Comparison of ENCODE assay signal across 8 cellular contexts in genomic region chr5:84384604-84385575, GRCh38. TPM values are rescaled to one million over a fixed set of nuclear protein-coding genes. Genes with fewer than 3 reads are reported as not detected.
A peak's percentile ranks its signal among the peaks of the same experiment; 100 is the strongest.
DNase-seq lines count a peak whose midpoint lies in the region; ATAC-seq, FAIRE-seq and TF ChIP-seq lines count a peak whose summit lies in the region.

A gene with protein sequence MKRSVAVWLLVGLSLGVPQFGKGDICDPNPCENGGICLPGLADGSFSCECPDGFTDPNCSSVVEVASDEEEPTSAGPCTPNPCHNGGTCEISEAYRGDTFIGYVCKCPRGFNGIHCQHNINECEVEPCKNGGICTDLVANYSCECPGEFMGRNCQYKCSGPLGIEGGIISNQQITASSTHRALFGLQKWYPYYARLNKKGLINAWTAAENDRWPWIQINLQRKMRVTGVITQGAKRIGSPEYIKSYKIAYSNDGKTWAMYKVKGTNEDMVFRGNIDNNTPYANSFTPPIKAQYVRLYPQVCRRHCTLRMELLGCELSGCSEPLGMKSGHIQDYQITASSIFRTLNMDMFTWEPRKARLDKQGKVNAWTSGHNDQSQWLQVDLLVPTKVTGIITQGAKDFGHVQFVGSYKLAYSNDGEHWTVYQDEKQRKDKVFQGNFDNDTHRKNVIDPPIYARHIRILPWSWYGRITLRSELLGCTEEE (minus strand): TSS chr5:84384880. CDS start chr5:84384374, 506 bp downstream.

- peaks cover 56% of the 10 kb centered on the region for H3K27me3 Mint-ChIP-seq in activated naive CD8-positive, alpha-beta T cell treated with anti-CD3 and anti-CD28 coated beads for 36 hours
- H3K27me3 Mint-ChIP-seq in activated naive CD8-positive, alpha-beta T cell treated with anti-CD3 and anti-CD28 coated beads, Interleukin-2, amount 50 U/mL, for 24 hours, result peaks cover 50% of the 10 kb centered on the region
- no peaks in the 10 kb centered on the region for H3K27me3 Mint-ChIP-seq in astrocyte (ENCODE audit: low read depth, unreplicated experiment)

- peak within 1 kb of the TSS; percentile 98 for H3K9ac ChIP-seq in astrocyte (ENCODE audit: low read length)

- H3K4me3 Mint-ChIP-seq in activated naive CD8-positive, alpha-beta T cell treated with anti-CD3 and anti-CD28 coated beads for 36 hours, result no peak within 1 kb of the TSS
- H3K4me3 Mint-ChIP-seq in activated naive CD8-positive, alpha-beta T cell treated with anti-CD3 and anti-CD28 coated beads, Interleukin-2, amount 50 U/mL, for 24 hours, result no peak within 1 kb of the TSS
- peak within 1 kb of the TSS; percentile 95 for H3K4me3 Mint-ChIP-seq in astrocyte (ENCODE audit: unreplicated experiment)

- H4K20me1 ChIP-seq in astrocyte (ENCODE audit: insufficient read depth, low read length), result no peaks in the 10 kb centered on the region

- TF ChIP-seq CTCF in astrocyte (IDR thresholded peaks at IDR 0.05; ENCODE audit: insufficient read depth, low read depth, low read length) (no peak), D721Med (IDR thresholded peaks at IDR 0.05; ENCODE audit: insufficient read depth, missing control alignments) (no peak)

- ATAC-seq in activated naive CD8-positive, alpha-beta T cell treated with anti-CD3 and anti-CD28 coated beads, Interleukin-2, amount 50 U/mL, for 24 hours, result no peak
- no peak for ATAC-seq in GM19328 (IDR thresholded peaks at IDR 0.05; ENCODE audit: unreplicated experiment)
- ATAC-seq in GM19397 (IDR thresholded peaks at IDR 0.05; ENCODE audit: unreplicated experiment), result no peak

- H3K27me3 ChIP-seq in astrocyte (ENCODE audit: insufficient read depth, low read length), result no peaks in the 10 kb centered on the region

- peaks cover 3% of the 10 kb centered on the region for H3K36me3 ChIP-seq in astrocyte (ENCODE audit: insufficient read depth, low read length)

- peak within 1 kb of the TSS; percentile 77 for H2AFZ ChIP-seq in astrocyte (ENCODE audit: low read depth, low read length)

- peaks cover 71% of the 10 kb centered on the region for H3K79me2 ChIP-seq in astrocyte (ENCODE audit: insufficient read depth, low read length)

- peak within 1 kb of the TSS; percentile 76 for H3K4me3 ChIP-seq in astrocyte (ENCODE audit: insufficient read depth, low read depth, low read length)

- FAIRE-seq in astrocyte (lab: Jason Lieb, UNC) (no peak), D721Med (lab: Jason Lieb, UNC) (no peak)

- peaks cover 14% of the 10 kb centered on the region for H3K4me1 ChIP-seq in astrocyte (ENCODE audit: insufficient read depth, low read length)

- H3K27ac ChIP-seq in astrocyte (ENCODE audit: low read depth, low read length), result peak within 1 kb of the TSS; percentile 92

- peak; percentile 2 for DNase-seq in activated naive CD8-positive, alpha-beta T cell treated with anti-CD3 and anti-CD28 coated beads for 36 hours
- no peak for DNase-seq in activated naive CD8-positive, alpha-beta T cell treated with anti-CD3 and anti-CD28 coated beads, Interleukin-2, amount 50 U/mL, for 24 hours
- DNase-seq in astrocyte (ENCODE audit: low read depth) (peak; percentile 53), hippocampal formation (lab: John Stamatoyannopoulos, UW) (peak; percentile 78 to 84), putamen (ENCODE audit: low spot score) (peak; percentile 85), D721Med (ENCODE audit: insufficient read length, low spot score) (no peak)

- no peak within 1 kb of the TSS for H3K27ac Mint-ChIP-seq in activated naive CD8-positive, alpha-beta T cell treated with anti-CD3 and anti-CD28 coated beads for 36 hours
- H3K27ac Mint-ChIP-seq in activated naive CD8-positive, alpha-beta T cell treated with anti-CD3 and anti-CD28 coated beads, Interleukin-2, amount 50 U/mL, for 24 hours, result no peak within 1 kb of the TSS
- peak within 1 kb of the TSS; percentile 96 for H3K27ac Mint-ChIP-seq in astrocyte (ENCODE audit: unreplicated experiment)

- no peaks in the 10 kb centered on the region for H3K9me3 ChIP-seq in astrocyte (ENCODE audit: insufficient read depth, low read depth, low read length)

- no peaks in the 10 kb centered on the region for H3K9me3 Mint-ChIP-seq in activated naive CD8-positive, alpha-beta T cell treated with anti-CD3 and anti-CD28 coated beads for 36 hours
- H3K9me3 Mint-ChIP-seq in activated naive CD8-positive, alpha-beta T cell treated with anti-CD3 and anti-CD28 coated beads, Interleukin-2, amount 50 U/mL, for 24 hours, result no peaks in the 10 kb centered on the region
- H3K9me3 Mint-ChIP-seq in astrocyte (ENCODE audit: unreplicated experiment), result peaks cover 1% of the 10 kb centered on the region

- H3K36me3 Mint-ChIP-seq in activated naive CD8-positive, alpha-beta T cell treated with anti-CD3 and anti-CD28 coated beads for 36 hours, result peaks cover 2% of the 10 kb centered on the region
- no peaks in the 10 kb centered on the region for H3K36me3 Mint-ChIP-seq in activated naive CD8-positive, alpha-beta T cell treated with anti-CD3 and anti-CD28 coated beads, Interleukin-2, amount 50 U/mL, for 24 hours (ENCODE audit: low read depth)
- H3K36me3 Mint-ChIP-seq in astrocyte (ENCODE audit: low read depth, unreplicated experiment), result no peaks in the 10 kb centered on the region

- peak within 1 kb of the TSS; percentile 92 for H3K4me2 ChIP-seq in astrocyte (ENCODE audit: low read length)

- H3K4me1 Mint-ChIP-seq in activated naive CD8-positive, alpha-beta T cell treated with anti-CD3 and anti-CD28 coated beads for 36 hours, result peaks cover 5% of the 10 kb centered on the region
- no peaks in the 10 kb centered on the region for H3K4me1 Mint-ChIP-seq in activated naive CD8-positive, alpha-beta T cell treated with anti-CD3 and anti-CD28 coated beads, Interleukin-2, amount 50 U/mL, for 24 hours
- H3K4me1 Mint-ChIP-seq in astrocyte (ENCODE audit: low read depth, unreplicated experiment), result peaks cover 12% of the 10 kb centered on the region

RNA-seq across cellular contexts. Expression of the gene that starts here (rescaled TPM):
- total RNA-seq in activated naive CD8-positive, alpha-beta T cell treated with anti-CD3 and anti-CD28 coated beads for 36 hours, result not detected
- 226 and 284 TPM in 2 replicates for total RNA-seq in astrocyte

Comparison
In these comparisons a context has a peak if more than half of its experiments do, and no peak if none do; other contexts are left out.
1. RNA of the gene that starts here (total RNA-seq): 226 to 284 TPM in astrocyte; not detected in activated naive CD8-positive, alpha-beta T cell treated with anti-CD3 and anti-CD28 coated beads for 36 hours; every median in the first group is over 100 times any median in the second.
2. Peak in DNase-seq in activated naive CD8-positive, alpha-beta T cell treated with anti-CD3 and anti-CD28 coated beads for 36 hours; RNA of the gene not detected or under 1 TPM.
3. DNase-seq: peak in astrocyte (single experiment), hippocampal formation (2 of 2) and putamen (single experiment); none in activated naive CD8-positive, alpha-beta T cell treated with anti-CD3 and anti-CD28 coated beads, Interleukin-2, amount 50 U/mL, for 24 hours (single experiment) and D721Med (single experiment).